Comparison of ENCODE assay signal across 1 cellular context in genomic region chr17:13420294-13421277, GRCh38.
TF ChIP-seq lines count a peak whose summit lies in the region.

No MANE protein-coding gene starts in this region.

TF ChIP-seq in HepG2, 621 proteins besides CTCF, POLR2A, EP300 and RAD21 (continued from another document):
- TF ChIP-seq ZNF747 (CRISPR knock-in tag; IDR thresholded peaks at IDR 0.05; ENCODE audit: borderline replicate concordance) (no peak), DRAP1 (CRISPR knock-in tag; IDR thresholded peaks at IDR 0.05) (no peak), ZFP41 (CRISPR knock-in tag; IDR thresholded peaks at IDR 0.05; ENCODE audit: borderline replicate concordance) (no peak), U2AF2 (IDR thresholded peaks at IDR 0.05; ENCODE audit: low read depth, low read length) (no peak), MEIS1 (CRISPR knock-in tag; IDR thresholded peaks at IDR 0.05; ENCODE audit: borderline replicate concordance) (no peak), TFAP4 (IDR thresholded peaks at IDR 0.05; ENCODE audit: borderline replicate concordance, low read depth) (no peak), ONECUT2 (CRISPR knock-in tag; IDR thresholded peaks at IDR 0.05) (no peak), ZNF18 (CRISPR knock-in tag; IDR thresholded peaks at IDR 0.05; ENCODE audit: insufficient replicate concordance) (no peak), KAT7 (CRISPR knock-in tag; IDR thresholded peaks at IDR 0.05; ENCODE audit: borderline replicate concordance) (no peak), CEBPZ (IDR thresholded peaks at IDR 0.05; ENCODE audit: low read length) (no peak), MAFK (conservative IDR thresholded peaks at IDR 0.05 in 1 of 2, IDR thresholded peaks at IDR 0.05 in 1 of 2; ENCODE audit: low read length in 2 of 2) (no peak), PLSCR1 (CRISPR knock-in tag; IDR thresholded peaks at IDR 0.05; ENCODE audit: borderline replicate concordance) (no peak), PRMT3 (CRISPR knock-in tag; IDR thresholded peaks at IDR 0.05; ENCODE audit: borderline replicate concordance, low read depth) (no peak), FOSL2 (CRISPR knock-in tag; IDR thresholded peaks at IDR 0.05) (peak; percentile 100), ZNF775 (CRISPR knock-in tag; IDR thresholded peaks at IDR 0.05; ENCODE audit: borderline replicate concordance) (no peak)
